ENCODE assay signal across 10 cellular contexts in the genomic region with DNA sequence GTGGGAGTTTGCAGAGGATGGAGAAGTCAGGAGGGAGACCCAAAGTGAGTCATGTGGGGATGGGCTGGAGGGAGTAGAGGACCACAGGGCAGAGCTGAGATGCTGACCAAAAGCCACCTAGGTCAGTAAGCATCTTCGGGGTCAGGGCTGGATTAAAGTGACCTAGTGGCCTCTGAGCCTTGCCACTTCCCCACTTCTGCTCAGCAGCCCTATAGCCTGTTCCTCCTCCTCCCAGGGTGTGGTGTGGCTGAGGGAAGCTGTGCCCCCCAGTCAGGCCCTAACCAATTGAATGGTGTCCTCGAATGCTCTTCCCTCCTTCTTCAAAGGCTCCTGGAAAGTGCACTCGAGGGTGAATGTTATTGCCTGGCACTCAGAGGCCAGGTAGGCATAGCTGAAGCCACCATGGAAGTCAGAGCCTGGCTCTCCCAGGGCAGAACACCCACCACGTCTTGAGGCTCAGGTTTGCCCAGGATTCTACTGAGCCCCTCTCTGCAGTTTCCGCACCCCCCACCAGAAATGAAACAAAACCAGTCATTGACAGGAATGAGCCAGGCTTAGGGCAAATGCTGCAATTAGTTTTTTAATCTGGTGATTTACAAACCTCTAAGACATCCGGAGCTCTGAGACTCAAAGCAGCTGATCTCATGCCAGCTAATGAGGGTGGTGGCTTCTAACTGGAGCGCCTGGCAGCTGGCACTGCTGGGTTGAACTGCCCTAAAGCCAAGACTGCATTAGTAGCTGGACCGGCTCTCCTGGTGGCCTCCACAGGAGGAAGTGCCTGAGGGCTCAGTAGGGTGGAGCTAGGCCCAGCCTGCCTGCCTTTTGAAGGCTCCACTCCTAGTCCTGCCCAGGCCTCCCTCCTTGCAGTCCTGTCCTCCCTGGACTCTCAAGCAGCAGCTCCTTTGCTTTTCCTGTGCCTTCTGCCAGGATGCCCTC. TPM values are rescaled to one million over a fixed set of nuclear protein-coding genes. Genes with fewer than 3 reads are reported as not detected.
DNase-seq lines count a peak whose midpoint lies in the region; ATAC-seq, FAIRE-seq and TF ChIP-seq lines count a peak whose summit lies in the region.
"Had no signal": no experiment of that assay in that cellular context is flagged by ENCODE, and none has a peak within 500 bp of the region (broad histone marks: within the 10 kb centered on the region; RNA-seq: fewer than 3 reads in every experiment).

No MANE protein-coding gene starts in this region.

- peak overlapping the region in 1 of 2 experiments; percentile 55 for H3K18ac ChIP-seq in mesenchymal stem cell (ENCODE audit: low read depth in 1 of 2, low read length in 2 of 2)

- H4K8ac ChIP-seq in mesenchymal stem cell (ENCODE audit: low read length) = peak overlapping the region; percentile 28

- H3K4me3 ChIP-seq in bronchial epithelial cell (ENCODE audit: low read depth, low read length) (no peak overlapping the region), mesenchymal stem cell (ENCODE audit: insufficient read depth in 1 of 2, low read depth in 1 of 2, low read length in 2 of 2) (no peak overlapping the region), ovary (no peak overlapping the region)

- no peaks in the 10 kb centered on the region for H3K27me3 ChIP-seq in bronchial epithelial cell (ENCODE audit: control insufficient read depth, insufficient read depth, low read length)
- peaks cover 47 to 53% of the 10 kb centered on the region in 2 experiments for H3K27me3 ChIP-seq in mesenchymal stem cell (ENCODE audit: control insufficient read depth in 1 of 2, insufficient read depth in 1 of 2, low read length in 2 of 2)
- no peaks in the 10 kb centered on the region for H3K27me3 ChIP-seq in ovary

- peaks cover 1% of the 10 kb centered on the region for H3K4me1 ChIP-seq in mesenchymal stem cell (ENCODE audit: control insufficient read depth, insufficient read depth, low read depth, low read length)
- H3K4me1 ChIP-seq in ovary (ENCODE audit: insufficient read depth) = no peaks in the 10 kb centered on the region

- peak overlapping the region; percentile 77 for H2BK15ac ChIP-seq in mesenchymal stem cell (ENCODE audit: low read depth, poor library complexity, severe bottlenecking)

- H3K4me2 ChIP-seq in mesenchymal stem cell (ENCODE audit: low read length, poor library complexity, severe bottlenecking) = no peak overlapping the region

- no peak overlapping the region for H2BK5ac ChIP-seq in mesenchymal stem cell (ENCODE audit: low read depth, low read length, poor library complexity, severe bottlenecking)

- TF ChIP-seq POLR2A in ovary (IDR thresholded peaks at IDR 0.05) = no peak

- H3K9me3 ChIP-seq in mesenchymal stem cell (ENCODE audit: control insufficient read depth, low read length) (peaks cover 18% of the 10 kb centered on the region), ovary (no peaks in the 10 kb centered on the region)

- H3K9ac ChIP-seq in mesenchymal stem cell (ENCODE audit: low read length) = no peak overlapping the region

- no peak overlapping the region for H4K91ac ChIP-seq in mesenchymal stem cell (ENCODE audit: low read length)

- TF ChIP-seq EP300 in ovary (IDR thresholded peaks at IDR 0.05) = no peak

- no peaks in the 10 kb centered on the region for H3K36me3 ChIP-seq in bronchial epithelial cell (ENCODE audit: control insufficient read depth, insufficient read depth, low read length)
- no peaks in the 10 kb centered on the region for H3K36me3 ChIP-seq in mesenchymal stem cell (ENCODE audit: control insufficient read depth in 1 of 2, insufficient read depth in 2 of 2, low read depth in 1 of 2, low read length in 2 of 2)
- no peaks in the 10 kb centered on the region for H3K36me3 ChIP-seq in ovary

- H3K27ac ChIP-seq in mesenchymal stem cell (ENCODE audit: low read length, poor library complexity, severe bottlenecking) = no peak overlapping the region
- no peak overlapping the region for H3K27ac ChIP-seq in ovary

- no peaks in the 10 kb centered on the region for H3K79me1 ChIP-seq in mesenchymal stem cell (replicated peaks; ENCODE audit: low read length, poor library complexity, severe bottlenecking)

- intact Hi-C loops in ovary (cut with DNase I) = no loop called here

- 81% methylated on average over 7 of the region's 8 CpGs for WGBS in mesenchymal stem cell
- WGBS in ovary, 3 donors = 64 to 66% (median 65%) methylated on average over 8 of the region's 8 CpGs

- H2AFZ ChIP-seq in mesenchymal stem cell (ENCODE audit: low read depth, low read length) = no peak overlapping the region

- peak overlapping the region in 1 of 2 experiments; percentile 39 for H2BK12ac ChIP-seq in mesenchymal stem cell (ENCODE audit: low read length in 2 of 2)

- no peak overlapping the region for H2AK5ac ChIP-seq in mesenchymal stem cell (ENCODE audit: low read length, severe bottlenecking)

- ATAC-seq in HG02759 (IDR thresholded peaks at IDR 0.05; ENCODE audit: unreplicated experiment) = no peak

- H3K14ac ChIP-seq in mesenchymal stem cell (ENCODE audit: low read length in 2 of 2) = peak overlapping the region in 1 of 2 experiments; percentile 55

- peak; percentile 29 for DNase-seq in AG08395 (ENCODE audit: low spot score)
- DNase-seq in HT1080 (ENCODE audit: low read depth) = peak; percentile 34
- peak; percentile 84 for DNase-seq in bronchial epithelial cell (ENCODE audit: low read depth)
- peak; percentile 2 for DNase-seq in mesenchymal stem cell
- no peak for DNase-seq in NCI-H1092 (lab: John Stamatoyannopoulos, UW)
- no peak for DNase-seq in ovary
- DNase-seq in activated effector memory CD4-positive, alpha-beta T cell treated with Interleukin-2 at 50 U/mL for 16 hours = no peak
- DNase-seq: activated CD8-positive, alpha-beta memory T cell treated with anti-CD3 and anti-CD28 coated beads for 24 hours; immature natural killer cell had no signal

- peak overlapping the region in 1 of 2 experiments; percentile 33 for H3K4ac ChIP-seq in mesenchymal stem cell (ENCODE audit: low read depth in 1 of 2, low read length in 2 of 2)

- FAIRE-seq in bronchial epithelial cell (lab: Jason Lieb, UNC) = peak; percentile 80

- H2BK120ac ChIP-seq in mesenchymal stem cell (ENCODE audit: low read depth, low read length) = no peak overlapping the region

- no peak for TF ChIP-seq CTCF in bronchial epithelial cell (IDR thresholded peaks at IDR 0.05; ENCODE audit: insufficient read depth, low read length, severe bottlenecking)
- no peak for TF ChIP-seq CTCF in ovary (IDR thresholded peaks at IDR 0.05)

- no peak overlapping the region for H3K23ac ChIP-seq in mesenchymal stem cell (ENCODE audit: low read length in 2 of 2)

RNA-seq across cellular contexts. Expression of a gene that starts 25.9 kb away (rescaled TPM):
- not detected in 2 replicates for total RNA-seq in HT1080 (2014; rRNA removed; shearing (Covaris generic))
- not detected in 2 replicates for polyA plus RNA-seq in HT1080 (2015; cell fraction: cytosol; rRNA removed)
- not detected in 2 replicates for polyA plus RNA-seq in HT1080 (2015; cell fraction: nucleus; rRNA removed)
- total RNA-seq in bronchial epithelial cell (4.2 and 5.8 TPM in 2 replicates), ovary (1 to 10 TPM in 2 of 7 donors, under 1 TPM in 5; 0.12 to 2.0 (median 0.25) TPM)
- 3.8 TPM for polyA plus RNA-seq in mesenchymal stem cell (2013, experiment 1 of 2)
- polyA plus RNA-seq in mesenchymal stem cell (2013, experiment 2 of 2) = 3.9 TPM
- polyA plus RNA-seq in ovary = 1 to 10 TPM in 1 of 2 donors, under 1 TPM in 1; 0.47 to 2.2 TPM

Comparison
In these comparisons a context has a peak if more than half of its experiments do, and no peak if none do; other contexts are left out.
1. DNase-seq: peak in AG08395 (single experiment), HT1080 (single experiment), bronchial epithelial cell (single experiment) and mesenchymal stem cell (single experiment); none in NCI-H1092 (single experiment), ovary (0 of 5) and activated effector memory CD4-positive, alpha-beta T cell treated with Interleukin-2 at 50 U/mL for 16 hours (single experiment).